Comparison of ENCODE assay signal across 18 cellular contexts in the genomic region with DNA sequence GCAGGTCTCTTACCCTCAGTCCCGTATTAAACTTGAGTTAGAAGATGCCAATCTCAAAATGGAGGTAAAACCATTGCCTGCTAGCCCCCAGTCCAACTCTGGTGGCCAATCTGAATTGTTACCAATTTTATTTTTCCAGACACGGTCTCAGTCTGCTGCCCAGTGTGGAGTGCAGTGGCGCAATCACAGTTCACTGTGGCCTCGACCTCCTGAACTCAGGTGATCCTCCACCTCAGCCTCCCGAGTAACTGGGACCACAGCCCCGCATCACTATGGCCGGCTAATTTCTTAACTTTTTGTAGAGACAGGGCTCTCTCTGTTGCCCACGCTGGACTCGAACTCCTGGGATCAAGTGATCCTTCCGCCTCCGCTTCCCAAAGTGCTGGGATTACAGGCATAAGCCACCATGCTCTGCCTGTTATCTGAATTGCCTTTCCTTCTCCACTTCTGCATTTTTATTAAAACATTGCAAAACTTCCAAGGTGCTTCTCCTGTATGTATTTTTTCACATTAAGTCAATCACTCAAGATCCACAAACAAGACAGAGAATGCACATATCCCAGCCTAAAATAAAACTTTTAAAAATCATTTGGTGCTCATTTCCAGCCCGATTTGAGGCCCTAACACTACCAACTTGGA.
A peak's percentile ranks its signal among the peaks of the same experiment; 100 is the strongest.
DNase-seq lines count a peak whose midpoint lies in the region; ATAC-seq and TF ChIP-seq lines count a peak whose summit lies in the region.
"Had no signal": no experiment of that assay in that cellular context is flagged by ENCODE, and none has a peak within 500 bp of the region (broad histone marks: within the 10 kb centered on the region; RNA-seq: fewer than 3 reads in every experiment).

No MANE protein-coding gene starts in this region.

- no peaks in the 10 kb centered on the region for H3K9me3 ChIP-seq in HEK293 (ENCODE audit: control insufficient read depth, insufficient read depth, low read depth, low read length)
- no peaks in the 10 kb centered on the region for H3K9me3 ChIP-seq in SK-N-MC (ENCODE audit: low read depth, low read length)
- H3K9me3 ChIP-seq: tibial artery had no signal

- H3K27ac Mint-ChIP-seq in nephron progenitor cell: peak overlapping the region; percentile 2
- H3K27ac Mint-ChIP-seq: activated T-helper 1 cell treated with anti-CD3 and anti-CD28 coated beads, Interleukin-12 subunit alpha, Interleukin-12 subunit beta, Interleukin-2, Interleukin-4 antibody, amounts not matched to agents 30 ng/mL and 10 ng/mL and 1 ng/mL, durations not matched to agents 14 hours and 24 hours and 36 hours; H9 had no signal

- TF ChIP-seq CTCF in HEK293 (tag by site-specific recombination; IDR thresholded peaks at IDR 0.05) (no peak), nephron progenitor cell (IDR thresholded peaks at IDR 0.05) (no peak)

- H3K4me3 Mint-ChIP-seq in nephron progenitor cell: peak overlapping the region; percentile 90

- peak overlapping the region; percentile 86 for H3K9ac ChIP-seq in SK-N-MC (ENCODE audit: insufficient read length)
- H3K9ac ChIP-seq: KMS-11 had no signal

- POLR2A ChIA-PET in HEK293 (lab: Yijun Ruan, JAX): no interaction called here

- CTCF ChIA-PET in HEK293 (lab: Yijun Ruan, JAX): no interaction called here

- DNase-seq in DMS79 treated with DMSO at 0.1 percent for 48 hours (lab: John Stamatoyannopoulos, UW) (peak; percentile 35), DMS79 (lab: John Stamatoyannopoulos, UW) (no peak), SK-N-MC (ENCODE audit: low read depth, low spot score) (no peak), nephron progenitor cell (no peak), SW 1271 (lab: John Stamatoyannopoulos, UW) (no peak), COLO829 (ENCODE audit: low spot score) (no peak)
- DNase-seq: H9, left ventricle myocardium superior, NCI-H1436, NCI-H2227 treated with DMSO at 0.1 percent for 48 hours, right cardiac atrium, tibial artery had no signal

- H3K27me3 Mint-ChIP-seq in nephron progenitor cell (ENCODE audit: low read depth, poor library complexity): peaks cover 6% of the 10 kb centered on the region

- H3K4me1 Mint-ChIP-seq in nephron progenitor cell: peaks cover 36% of the 10 kb centered on the region

- H3K36me3 ChIP-seq in HEK293 (ENCODE audit: control insufficient read depth in 2 of 2, insufficient read depth in 1 of 2, low read length in 2 of 2) (no peaks in the 10 kb centered on the region), SK-N-MC (ENCODE audit: insufficient read depth, low read length) (no peaks in the 10 kb centered on the region)
- H3K36me3 ChIP-seq: tibial artery had no signal

- peaks cover 3% of the 10 kb centered on the region for H3K4me1 ChIP-seq in HEK293 (ENCODE audit: control insufficient read depth, insufficient read depth, low read length)

- H3K9me3 Mint-ChIP-seq in nephron progenitor cell: no peaks in the 10 kb centered on the region
- H3K9me3 Mint-ChIP-seq: activated T-helper 1 cell treated with anti-CD3 and anti-CD28 coated beads, Interleukin-12 subunit alpha, Interleukin-12 subunit beta, Interleukin-2, Interleukin-4 antibody, amounts not matched to agents 30 ng/mL and 10 ng/mL and 1 ng/mL, durations not matched to agents 14 hours and 24 hours and 36 hours; H9 had no signal

- H3K36me3 Mint-ChIP-seq in nephron progenitor cell (ENCODE audit: low read depth): no peaks in the 10 kb centered on the region

- ATAC-seq in GM21381 (IDR thresholded peaks at IDR 0.05; ENCODE audit: unreplicated experiment): no peak
- ATAC-seq: esophagus mucosa, left ventricle myocardium superior, right cardiac atrium had no signal

- H3K27ac ChIP-seq in HEK293 (ENCODE audit: extremely low read depth, low read depth, low read length) (0 out of 2 replicates have a peak overlapping the region, but pooled peaks have one; percentile 19), SK-N-MC (peak overlapping the region; percentile 99)
- H3K27ac ChIP-seq: 22Rv1, KMS-11, tibial artery had no signal

- no peak overlapping the region for H3K4me3 ChIP-seq in HEK293 (ENCODE audit: low read depth, low read length)
- peak overlapping the region; percentile 81 for H3K4me3 ChIP-seq in SK-N-MC
- H3K4me3 ChIP-seq: tibial artery had no signal

TF ChIP-seq in HEK293, 187 proteins besides CTCF, POLR2A, EP300 and RAD21:
- TF ChIP-seq FEZF1 (tag by site-specific recombination; IDR thresholded peaks at IDR 0.05) (peak; percentile 29; the same call in 1 of the 2 replicates), ZNF19 (tag by site-specific recombination; IDR thresholded peaks at IDR 0.05; ENCODE audit: low read depth) (no peak), ZNF514 (tag by site-specific recombination; IDR thresholded peaks at IDR 0.05) (no peak), EGR2 (tag by site-specific recombination; IDR thresholded peaks at IDR 0.05; ENCODE audit: low read depth) (peak; percentile 17; the same call in 1 of the 2 replicates), MYNN (tag by site-specific recombination; IDR thresholded peaks at IDR 0.05; ENCODE audit: borderline replicate concordance) (no peak), ZFHX2 (tag by site-specific recombination; conservative IDR thresholded peaks at IDR 0.05) (0 out of 2 replicates have a peak, but pooled peaks have one; percentile 38), ZNF10 (tag by site-specific recombination; IDR thresholded peaks at IDR 0.05) (no peak), MZF1 (tag by site-specific recombination; IDR thresholded peaks at IDR 0.05; ENCODE audit: borderline replicate concordance) (no peak), ZNF654 (tag by site-specific recombination; IDR thresholded peaks at IDR 0.05; ENCODE audit: low read depth) (no peak), MEIS1 (CRISPR knock-in tag; IDR thresholded peaks at IDR 0.05; ENCODE audit: borderline replicate concordance) (no peak), ZNF792 (tag by site-specific recombination; IDR thresholded peaks at IDR 0.05) (no peak), ZBTB20 (tag by site-specific recombination; IDR thresholded peaks at IDR 0.05) (0 out of 2 replicates have a peak, but pooled peaks have one; percentile 24), SALL2 (tag by site-specific recombination; IDR thresholded peaks at IDR 0.05; ENCODE audit: borderline replicate concordance) (no peak), ZNF133 (tag by site-specific recombination; IDR thresholded peaks at IDR 0.05) (no peak), ZNF175 (tag by site-specific recombination; IDR thresholded peaks at IDR 0.05) (no peak), ZBTB48 (tag by site-specific recombination; IDR thresholded peaks at IDR 0.05) (no peak)
- TF ChIP-seq, protein P1, sequence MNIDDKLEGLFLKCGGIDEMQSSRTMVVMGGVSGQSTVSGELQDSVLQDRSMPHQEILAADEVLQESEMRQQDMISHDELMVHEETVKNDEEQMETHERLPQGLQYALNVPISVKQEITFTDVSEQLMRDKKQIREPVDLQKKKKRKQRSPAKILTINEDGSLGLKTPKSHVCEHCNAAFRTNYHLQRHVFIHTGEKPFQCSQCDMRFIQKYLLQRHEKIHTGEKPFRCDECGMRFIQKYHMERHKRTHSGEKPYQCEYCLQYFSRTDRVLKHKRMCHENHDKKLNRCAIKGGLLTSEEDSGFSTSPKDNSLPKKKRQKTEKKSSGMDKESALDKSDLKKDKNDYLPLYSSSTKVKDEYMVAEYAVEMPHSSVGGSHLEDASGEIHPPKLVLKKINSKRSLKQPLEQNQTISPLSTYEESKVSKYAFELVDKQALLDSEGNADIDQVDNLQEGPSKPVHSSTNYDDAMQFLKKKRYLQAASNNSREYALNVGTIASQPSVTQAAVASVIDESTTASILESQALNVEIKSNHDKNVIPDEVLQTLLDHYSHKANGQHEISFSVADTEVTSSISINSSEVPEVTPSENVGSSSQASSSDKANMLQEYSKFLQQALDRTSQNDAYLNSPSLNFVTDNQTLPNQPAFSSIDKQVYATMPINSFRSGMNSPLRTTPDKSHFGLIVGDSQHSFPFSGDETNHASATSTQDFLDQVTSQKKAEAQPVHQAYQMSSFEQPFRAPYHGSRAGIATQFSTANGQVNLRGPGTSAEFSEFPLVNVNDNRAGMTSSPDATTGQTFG (tag by site-specific recombination; IDR thresholded peaks at IDR 0.05; ENCODE audit: borderline replicate concordance): no peak
- TF ChIP-seq, protein P2, sequence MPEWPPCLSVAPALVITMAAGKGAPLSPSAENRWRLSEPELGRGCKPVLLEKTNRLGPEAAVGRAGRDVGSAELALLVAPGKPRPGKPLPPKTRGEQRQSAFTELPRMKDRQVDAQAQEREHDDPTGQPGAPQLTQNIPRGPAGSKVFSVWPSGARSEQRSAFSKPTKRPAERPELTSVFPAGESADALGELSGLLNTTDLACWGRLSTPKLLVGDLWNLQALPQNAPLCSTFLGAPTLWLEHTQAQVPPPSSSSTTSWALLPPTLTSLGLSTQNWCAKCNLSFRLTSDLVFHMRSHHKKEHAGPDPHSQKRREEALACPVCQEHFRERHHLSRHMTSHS (tag by site-specific recombination; IDR thresholded peaks at IDR 0.05): no peak
